In the genomic region with DNA sequence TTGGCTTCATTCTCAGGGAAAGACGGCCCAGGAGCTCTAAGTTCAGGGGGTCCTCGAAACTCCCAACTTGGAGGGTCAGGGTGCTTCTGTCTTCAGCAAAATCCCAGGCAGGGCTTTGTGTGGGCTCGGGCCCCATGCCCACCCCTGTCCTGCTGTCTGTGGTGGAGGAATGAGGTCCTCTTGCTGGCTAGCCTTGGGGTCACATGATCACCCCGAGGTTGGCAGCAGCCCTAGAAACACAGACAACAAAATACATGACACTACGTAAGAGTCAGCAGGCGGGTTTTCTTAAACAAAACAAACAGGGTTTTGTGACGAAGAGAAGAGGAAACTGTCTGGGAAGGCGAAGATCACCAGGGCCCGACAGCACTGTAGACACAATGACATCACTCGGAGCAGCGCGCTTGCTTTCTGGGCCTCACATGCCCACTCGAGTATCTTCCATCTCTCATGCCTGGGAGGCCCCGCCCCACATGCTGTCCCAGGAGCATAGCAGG, we compare ENCODE assay signal across 1 cellular context.
A peak's percentile ranks its signal among the peaks of the same experiment; 100 is the strongest.
TF ChIP-seq lines count a peak whose summit lies in the region.

No MANE protein-coding gene starts in this region.

TF ChIP-seq in HepG2, 621 proteins besides CTCF, POLR2A, EP300 and RAD21 (continued from another document):
- TF ChIP-seq ZBTB39 (CRISPR knock-in tag; IDR thresholded peaks at IDR 0.05) (no peak), ZNF10 (CRISPR knock-in tag; IDR thresholded peaks at IDR 0.05; ENCODE audit: borderline replicate concordance, low read depth) (no peak), TERF1 (CRISPR knock-in tag; IDR thresholded peaks at IDR 0.05) (no peak), ZNF562 (CRISPR knock-in tag; IDR thresholded peaks at IDR 0.05; ENCODE audit: borderline replicate concordance) (no peak), FOXA1 (IDR thresholded peaks at IDR 0.05) (no peak), FOXA1 (CRISPR knock-in tag; IDR thresholded peaks at IDR 0.05) (peak; percentile 16; the same call in 1 of the 2 replicates), THAP11 (CRISPR knock-in tag; IDR thresholded peaks at IDR 0.05) (no peak), ATF7 (IDR thresholded peaks at IDR 0.05) (no peak), ATF7 (CRISPR knock-in tag; IDR thresholded peaks at IDR 0.05) (0 out of 2 replicates have a peak, but pooled peaks have one; percentile 36), PHB2 (IDR thresholded peaks at IDR 0.05; ENCODE audit: partially characterized antibody) (no peak), CREB1 (IDR thresholded peaks at IDR 0.05) (peak; percentile 50; the same call in 1 of the 2 replicates), CREB1 (CRISPR knock-in tag; IDR thresholded peaks at IDR 0.05) (no peak), AGO1 (IDR thresholded peaks at IDR 0.05; ENCODE audit: low read depth, low read length, poor library complexity, severe bottlenecking) (no peak)
TF ChIP-seq in HepG2: peak in this region for 3.
